9 cellular contexts compared by ENCODE assay signal in the genomic region with DNA sequence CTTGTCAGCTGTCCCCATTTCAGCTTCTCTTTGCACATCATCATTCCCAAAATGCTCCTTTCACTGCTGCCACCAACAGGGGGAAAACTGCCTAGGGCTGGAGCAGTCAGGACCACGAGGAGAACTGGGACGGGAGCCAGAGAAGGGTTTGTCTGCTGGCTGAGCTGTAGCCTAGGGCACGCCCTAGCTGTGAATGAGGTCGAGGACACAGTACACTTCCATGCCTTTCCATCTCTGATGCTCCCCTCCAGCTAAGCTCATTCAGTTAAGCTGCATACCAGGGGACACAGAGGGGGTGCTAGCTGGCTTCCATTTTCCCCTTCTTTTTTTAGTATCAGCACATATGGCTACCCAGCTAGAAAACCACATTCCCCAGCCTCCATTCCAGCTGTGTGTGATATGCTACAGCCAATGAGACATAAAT.
DNase-seq lines count a peak whose midpoint lies in the region; ATAC-seq, FAIRE-seq and TF ChIP-seq lines count a peak whose summit lies in the region.
"Had no signal": no experiment of that assay in that cellular context is flagged by ENCODE, and none has a peak within 500 bp of the region (broad histone marks: within the 10 kb centered on the region; RNA-seq: fewer than 3 reads in every experiment).

No MANE protein-coding gene starts in this region.

- no peaks in the 10 kb centered on the region for H3K27me3 Mint-ChIP-seq in CD4-positive, CD25-positive, alpha-beta regulatory T cell
- H3K27me3 Mint-ChIP-seq: dendritic cell treated with granulocyte-macrophage colony-stimulating factor and Interleukin-4, amounts not matched to agents 40 ng/mL and 50 ng/mL, for 4 days had no signal

- TF ChIP-seq POLR2A in right lobe of liver (IDR thresholded peaks at IDR 0.05), result no peak

- WGBS in right lobe of liver (ENCODE audit: insufficient coverage, low coverage, low lambda C conversion rate, missing lambda C conversion rate), result 23% methylated on average over 4 of the region's 4 CpGs

- peak overlapping the region; percentile 42 for H3K27ac ChIP-seq in CD4-positive, CD25-positive, alpha-beta regulatory T cell (ENCODE audit: insufficient read depth, low read length, poor library complexity, severe bottlenecking)
- no peak overlapping the region for H3K27ac ChIP-seq in right lobe of liver

- TF ChIP-seq CTCF in right lobe of liver (IDR thresholded peaks at IDR 0.05), result peak in 2 of 4 donors; percentile 18 to 24

- no peak overlapping the region for H3K4me3 ChIP-seq in CD4-positive, CD25-positive, alpha-beta regulatory T cell (ENCODE audit: low read depth, low read length)
- H3K4me3 ChIP-seq in right lobe of liver, result no peak overlapping the region

- H3K36me3 ChIP-seq in CD4-positive, CD25-positive, alpha-beta regulatory T cell (ENCODE audit: control insufficient read depth, insufficient read depth, low read length), result peaks cover 60% of the 10 kb centered on the region
- H3K36me3 ChIP-seq in right lobe of liver, result no peaks in the 10 kb centered on the region

- intact Hi-C loops in right lobe of liver (cut with DNase I), result no loop called here

- peak overlapping the region in 2 of 3 donors; percentile 66 to 89 for H3K27ac Mint-ChIP-seq in CD4-positive, CD25-positive, alpha-beta regulatory T cell
- H3K27ac Mint-ChIP-seq: dendritic cell treated with granulocyte-macrophage colony-stimulating factor and Interleukin-4, amounts not matched to agents 40 ng/mL and 50 ng/mL, for 4 days had no signal

- FAIRE-seq in GM19239 (lab: Jason Lieb, UNC), result no peak

- peaks cover 15 to 59% (median 33%) of the 10 kb centered on the region in 4 donors for H3K4me1 Mint-ChIP-seq in CD4-positive, CD25-positive, alpha-beta regulatory T cell

- H3K36me3 Mint-ChIP-seq in CD4-positive, CD25-positive, alpha-beta regulatory T cell, result peaks cover 24% of the 10 kb centered on the region

- no peaks in the 10 kb centered on the region for H3K9me3 ChIP-seq in CD4-positive, CD25-positive, alpha-beta regulatory T cell (ENCODE audit: control insufficient read depth in 2 of 2, low read length in 2 of 2)
- H3K9me3 ChIP-seq in right lobe of liver, result no peaks in the 10 kb centered on the region

- peaks cover 0 to 1% (median 0%) of the 10 kb centered on the region in 7 donors for H3K9me3 Mint-ChIP-seq in CD4-positive, CD25-positive, alpha-beta regulatory T cell
- H3K9me3 Mint-ChIP-seq: dendritic cell treated with granulocyte-macrophage colony-stimulating factor and Interleukin-4, amounts not matched to agents 40 ng/mL and 50 ng/mL, for 4 days had no signal

- no peak for ATAC-seq in CD4-positive, CD25-positive, alpha-beta regulatory T cell (ENCODE audit: low read depth in 2 of 2)
- ATAC-seq in right lobe of liver (peak; percentile 69 to 87 (median 76)), HG02938 (IDR thresholded peaks at IDR 0.05; ENCODE audit: unreplicated experiment) (no peak), GM19463 (IDR thresholded peaks at IDR 0.05; ENCODE audit: unreplicated experiment) (no peak), HG03045 (IDR thresholded peaks at IDR 0.05; ENCODE audit: unreplicated experiment) (no peak)

- DNase-seq in CD4-positive, CD25-positive, alpha-beta regulatory T cell, result no peak
- DNase-seq in NCI-H1694 (lab: John Stamatoyannopoulos, UW) (peak; percentile 90), cerebellum (ENCODE audit: low spot score) (peak; percentile 75), right lobe of liver (peak in 2 of 3 donors; percentile 66 to 68), GM19239 (ENCODE audit: insufficient read length, low spot score) (no peak)

- peaks cover 11% of the 10 kb centered on the region for H3K4me1 ChIP-seq in CD4-positive, CD25-positive, alpha-beta regulatory T cell (ENCODE audit: control insufficient read depth, insufficient read depth, low read length, poor library complexity, severe bottlenecking)
- no peaks in the 10 kb centered on the region for H3K4me1 ChIP-seq in right lobe of liver

- no peak overlapping the region for H3K4me3 Mint-ChIP-seq in CD4-positive, CD25-positive, alpha-beta regulatory T cell
- H3K4me3 Mint-ChIP-seq: dendritic cell treated with granulocyte-macrophage colony-stimulating factor and Interleukin-4, amounts not matched to agents 40 ng/mL and 50 ng/mL, for 4 days had no signal

- H3K27me3 ChIP-seq in CD4-positive, CD25-positive, alpha-beta regulatory T cell (ENCODE audit: control insufficient read depth, insufficient read depth, low read length), result no peaks in the 10 kb centered on the region
- H3K27me3 ChIP-seq in right lobe of liver, result no peaks in the 10 kb centered on the region

Comparison
In these comparisons a context has a peak if more than half of its experiments do, and no peak if none do; other contexts are left out.
1. ATAC-seq: peak in right lobe of liver (4 of 4); none in CD4-positive, CD25-positive, alpha-beta regulatory T cell (0 of 2), HG02938 (single experiment), GM19463 (single experiment) and HG03045 (single experiment).
2. DNase-seq: peak in NCI-H1694 (single experiment), cerebellum (single experiment) and right lobe of liver (2 of 3); none in CD4-positive, CD25-positive, alpha-beta regulatory T cell (0 of 3) and GM19239 (single experiment).